10 cellular contexts compared by ENCODE assay signal in the genomic region with DNA sequence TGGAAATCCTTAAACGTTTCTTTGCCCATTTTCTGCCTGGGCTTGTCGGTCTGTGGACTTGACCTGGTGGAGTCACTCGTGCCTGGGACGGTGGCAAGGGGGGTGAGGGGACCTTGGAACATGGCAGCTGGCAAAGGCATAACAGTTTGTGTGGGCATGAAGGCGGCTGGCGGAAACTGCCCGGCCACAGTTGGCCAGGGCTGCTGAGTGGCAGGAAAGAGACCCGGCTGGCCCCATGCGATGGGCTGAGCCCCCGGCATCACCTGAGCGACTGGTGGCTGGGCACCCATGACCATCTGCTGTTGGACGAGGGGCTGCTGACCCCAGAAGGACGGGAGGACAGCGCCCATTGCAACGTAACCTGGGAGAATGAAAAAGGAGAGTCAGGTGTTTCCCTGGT. TPM values are rescaled to one million over a fixed set of nuclear protein-coding genes. Genes with fewer than 3 reads are reported as not detected.
"Had no signal": no experiment of that assay in that cellular context is flagged by ENCODE, and none has a peak within 500 bp of the region (broad histone marks: within the 10 kb centered on the region; RNA-seq: fewer than 3 reads in every experiment).

No MANE protein-coding gene starts in this region.

- H3K9me3 ChIP-seq: HAP-1 had no signal

- H3K27ac ChIP-seq: GM23248 had no signal

- ATAC-seq: GM23338, HCT116 had no signal

- H3K4me2 ChIP-seq: GM23338 had no signal

- H3K9ac ChIP-seq: GM23248 had no signal

- DNase-seq: GM23248, GOT3, H9, HCEC 1CT, HFFc6 had no signal

- H3K4me3 ChIP-seq: GM23248, GM23338, HAP-1 had no signal

- H3K4me1 ChIP-seq: HAP-1 had no signal

- H2AFZ ChIP-seq: GM23248, GM23338 had no signal

- H3K36me3 ChIP-seq: HAP-1 had no signal

RNA-seq across cellular contexts. Expression of a gene that starts 49.3 kb away (rescaled TPM):
- total RNA-seq: GM23248, GM23338, H1, H4, H9, HFFc6 had no signal
- polyA plus RNA-seq: GM23248, GM23338, H1 had no signal
